21 cellular contexts compared by ENCODE assay signal in the genomic region with DNA sequence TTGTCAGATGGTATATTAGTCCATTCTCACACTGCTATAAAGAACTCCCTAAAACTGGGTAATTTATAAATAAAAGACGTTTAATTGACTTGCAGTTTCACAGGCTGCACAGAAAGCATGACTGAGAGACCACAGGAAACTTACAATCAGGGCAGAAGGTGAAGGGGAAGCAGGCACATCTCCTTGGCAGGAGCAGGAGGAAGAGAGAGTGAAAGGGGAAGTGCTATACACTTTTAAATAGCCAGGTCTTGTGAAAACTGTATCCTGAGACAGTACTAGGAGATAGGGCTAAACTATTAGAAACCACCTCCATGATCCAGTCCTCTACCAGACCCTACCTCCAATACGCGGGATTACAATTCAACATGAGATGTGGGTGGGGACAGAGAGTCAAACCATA.
"Had no signal": no experiment of that assay in that cellular context is flagged by ENCODE, and none has a peak within 500 bp of the region (broad histone marks: within the 10 kb centered on the region; RNA-seq: fewer than 3 reads in every experiment).

No MANE protein-coding gene starts in this region.

- DNase-seq: activated gamma-delta T cell; activated naive CD8-positive, alpha-beta T cell treated with anti-CD3 and anti-CD28 coated beads, Interleukin-2, amount 50 U/mL, for 24 hours; amygdala; central memory CD4-positive, alpha-beta T cell; endodermal cell; foreskin fibroblast; head of caudate nucleus; hippocampal formation; left colon; mammary epithelial cell; nephron progenitor cell; right lobe of liver; stimulated activated CD4-positive, alpha-beta T cell treated with anti-CD3 and anti-CD28 coated beads, Interleukin-12 subunit alpha, Interleukin-12 subunit beta, amount 100 ng/mL, for 4 hours; stimulated activated CD4-positive, alpha-beta T cell treated with anti-CD3 and anti-CD28 coated beads, Interleukin-4, amount 100 ng/mL, for 1 hour; T-helper 17 cell; T1000 had no signal

- ATAC-seq: activated naive CD8-positive, alpha-beta T cell treated with anti-CD3 and anti-CD28 coated beads, Interleukin-2, amount 50 U/mL, for 24 hours; esophagus mucosa; left colon; right lobe of liver; T-helper 17 cell had no signal

- H3K27me3 ChIP-seq: right lobe of liver had no signal

- H3K4me1 ChIP-seq: breast epithelium, right lobe of liver had no signal

- H3K36me3 ChIP-seq: breast epithelium, neutrophil, right lobe of liver, thoracic aorta had no signal

- H3K27ac ChIP-seq: breast epithelium, neutrophil, right lobe of liver, skin epidermis, thoracic aorta had no signal

- H3K4me3 ChIP-seq: breast epithelium, right lobe of liver, skin epidermis, thoracic aorta had no signal

- H3K9me3 ChIP-seq: neutrophil, right lobe of liver, thoracic aorta had no signal
